1 cellular context compared by ENCODE assay signal in the genomic region with DNA sequence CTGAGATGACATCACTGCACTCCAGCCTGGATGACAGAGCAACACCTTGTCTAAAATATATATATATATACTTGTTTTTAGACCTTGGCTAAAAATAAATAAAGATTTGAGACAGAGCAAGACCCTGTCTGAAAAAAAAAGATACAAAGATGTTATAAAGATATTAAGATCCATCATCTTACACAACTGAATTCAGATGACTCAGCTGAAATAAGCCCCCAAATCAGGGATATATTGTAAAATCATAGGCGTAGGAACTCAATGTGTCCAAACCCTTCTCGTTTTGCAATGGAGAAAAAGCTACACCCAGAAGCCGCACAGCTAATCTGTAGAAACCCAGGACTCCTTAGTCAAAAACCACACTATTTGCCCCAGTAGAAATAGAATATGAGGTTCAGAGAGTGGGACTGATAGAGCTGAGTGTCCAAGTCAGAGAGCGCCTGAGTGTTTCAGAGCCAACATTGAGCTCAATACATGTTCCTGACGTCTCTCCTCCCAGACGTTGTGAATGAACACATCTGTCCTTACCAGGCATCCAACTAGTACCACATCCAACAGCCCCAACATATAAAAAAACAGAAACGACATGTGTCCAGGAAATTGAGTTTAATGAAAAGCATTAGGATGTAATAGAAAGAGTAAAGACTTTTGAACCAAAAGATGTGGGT.
TF ChIP-seq lines count a peak whose summit lies in the region.

No MANE protein-coding gene starts in this region.

TF ChIP-seq in IMR-90, 13 proteins besides CTCF, POLR2A, EP300 and RAD21 (continued from another document):
- TF ChIP-seq CEBPB (IDR thresholded peaks at IDR 0.05; ENCODE audit: low read depth, low read length) = no peak
- peak; percentile 67 for TF ChIP-seq MAFK (IDR thresholded peaks at IDR 0.05; ENCODE audit: low read depth, low read length)
- no peak for TF ChIP-seq CHD1 (IDR thresholded peaks at IDR 0.05; ENCODE audit: low read depth, low read length)
- TF ChIP-seq NFE2L2 (IDR thresholded peaks at IDR 0.05; ENCODE audit: low read depth, low read length) = peak; percentile 26; the same call in 1 of the 2 replicates
- no peak for TF ChIP-seq RCOR1 (IDR thresholded peaks at IDR 0.05; ENCODE audit: insufficient replicate concordance, low read length)
- TF ChIP-seq MXI1 (IDR thresholded peaks at IDR 0.05; ENCODE audit: borderline replicate concordance, low read depth, low read length) = no peak
- no peak for TF ChIP-seq RFX5 (IDR thresholded peaks at IDR 0.05; ENCODE audit: low read depth, low read length)
- no peak for TF ChIP-seq USF2 (IDR thresholded peaks at IDR 0.05; ENCODE audit: low read depth, low read length)
